8 cellular contexts compared by ENCODE assay signal in genomic region chr15:63832620-63833245, GRCh38. TPM values are rescaled to one million over a fixed set of nuclear protein-coding genes. Genes with fewer than 3 reads are reported as not detected.
DNase-seq lines count a peak whose midpoint lies in the region; ATAC-seq and TF ChIP-seq lines count a peak whose summit lies in the region.

No MANE protein-coding gene starts in this region.

- H3K36me3 ChIP-seq in MG63, result peaks cover 2% of the 10 kb centered on the region; the same call in 1 of the 2 replicates
- H3K36me3 ChIP-seq in mammary epithelial cell (ENCODE audit: insufficient read depth, low read length), result no peaks in the 10 kb centered on the region
- no peaks in the 10 kb centered on the region for H3K36me3 ChIP-seq in lung (ENCODE audit: control insufficient read depth in 2 of 2, insufficient read depth in 2 of 2, low read length in 2 of 2)
- no peaks in the 10 kb centered on the region for H3K36me3 ChIP-seq in uterus

- peaks cover 60% of the 10 kb centered on the region for H3K79me2 ChIP-seq in mammary epithelial cell (ENCODE audit: insufficient read depth, low read length)

- H3K9me3 ChIP-seq in MG63, result no peaks in the 10 kb centered on the region
- no peaks in the 10 kb centered on the region for H3K9me3 ChIP-seq in mammary epithelial cell (replicated peaks; ENCODE audit: insufficient read depth, low read length)
- H3K9me3 ChIP-seq in lung (ENCODE audit: control insufficient read depth in 2 of 2, insufficient read depth in 1 of 2, low read length in 1 of 2), result no peaks in the 10 kb centered on the region
- H3K9me3 ChIP-seq in uterus, result no peaks in the 10 kb centered on the region

- H3K27ac ChIP-seq in mammary epithelial cell (ENCODE audit: insufficient read depth, low read depth, low read length) (peak overlapping the region; percentile 80), lung (ENCODE audit: low read depth in 1 of 2, low read length in 1 of 2) (peak overlapping the region; percentile 93 to 95), uterus (peak overlapping the region; percentile 90 to 97)

- no peak for TF ChIP-seq POLR2A in uterus (IDR thresholded peaks at IDR 0.05)

- H4K20me1 ChIP-seq in mammary epithelial cell (ENCODE audit: insufficient read depth, low read length), result no peaks in the 10 kb centered on the region

- H3K4me3 ChIP-seq in MG63 (peak overlapping the region; percentile 88), mammary epithelial cell (replicated peaks in 1 of 3; ENCODE audit: insufficient read depth in 1 of 3, low read depth in 2 of 3, low read length in 3 of 3) (peak overlapping the region; percentile 71 to 98 (median 95)), lung (peak overlapping the region; percentile 76), uterus (peak overlapping the region; percentile 87 to 92)

- H3K4me2 ChIP-seq in mammary epithelial cell (ENCODE audit: insufficient read depth, low read depth, low read length), result peak overlapping the region; percentile 97

- peak; percentile 11 for DNase-seq in activated T-cell treated with anti-CD3 and anti-CD28 coated beads for 24 hours (ENCODE audit: low read depth)
- DNase-seq in activated T-cell treated with anti-CD3 and anti-CD28 coated beads, Interleukin-2, amount 50 U/mL, for 48 hours, result no peak
- DNase-seq in MG63, result no peak
- no peak for DNase-seq in mammary epithelial cell
- DNase-seq in lung (ENCODE audit: low spot score), result no peak
- DNase-seq in uterus, result no peak
- DNase-seq in HT-29 (ENCODE audit: low spot score), result no peak

- TF ChIP-seq CTCF in mammary epithelial cell (conservative IDR thresholded peaks at IDR 0.05 in 1 of 2, IDR thresholded peaks at IDR 0.05 in 1 of 2; ENCODE audit: extremely low read depth in 1 of 2, insufficient read depth in 1 of 2, low read depth in 1 of 2, low read length in 2 of 2), result no peak
- no peak for TF ChIP-seq CTCF in lung (IDR thresholded peaks at IDR 0.05; ENCODE audit: control extremely low read depth, extremely low read depth)
- no peak for TF ChIP-seq CTCF in uterus (IDR thresholded peaks at IDR 0.05)

- TSS peak; percentile 34 for BruUV-seq in mammary epithelial cell (replicated peaks; lab: Mats Ljungman, UMichigan)

- CTCF ChIA-PET in mammary epithelial cell (lab: Charles Lee; ENCODE audit: low non-redundant PET), result no interaction called here

- in situ Hi-C loops in mammary epithelial cell (cut with MboI; ENCODE audit: low sequenced_read_pairs in 2 of 2), result no loop called here

- intact Hi-C loops in mammary epithelial cell (cut with micrococcal nuclease) (loop anchor here (2.0 to 5.0 kb wide), 6 partner anchors 58 to 235 kb away; partner anchors contain the start of gene DAPK2), uterus (cut with DNase I; ENCODE audit: low total_unique reads) (no loop called here)

- dilution Hi-C loops in mammary epithelial cell (cut with HindIII; ENCODE audit: low sequenced_read_pairs), result no loop called here

- peaks cover 12% of the 10 kb centered on the region for H3K4me1 ChIP-seq in mammary epithelial cell (ENCODE audit: insufficient read depth, low read length)
- peaks cover 5 to 9% of the 10 kb centered on the region in 2 donors for H3K4me1 ChIP-seq in lung (ENCODE audit: control insufficient read depth in 2 of 2, insufficient read depth in 2 of 2, low read length in 2 of 2)
- peaks cover 0 to 6% of the 10 kb centered on the region in 2 donors for H3K4me1 ChIP-seq in uterus

- ATAC-seq in lung (ENCODE audit: insufficient read depth, low FRiP score) (no peak), HG02759 (IDR thresholded peaks at IDR 0.05; ENCODE audit: unreplicated experiment) (no peak)

- H3K9ac ChIP-seq in mammary epithelial cell (ENCODE audit: insufficient read depth, low read length), result peak overlapping the region; percentile 94

- 2% methylated on average over 9 of the region's 9 CpGs for WGBS in mammary epithelial cell (ENCODE audit: low coverage, missing lambda C conversion rate)
- 0% methylated on average over 9 of the region's 9 CpGs for WGBS in lung, 2 donors

- H2AFZ ChIP-seq in mammary epithelial cell (ENCODE audit: low read depth, low read length), result peak overlapping the region; percentile 100

- H3K27me3 ChIP-seq in MG63, result no peaks in the 10 kb centered on the region
- H3K27me3 ChIP-seq in mammary epithelial cell (ENCODE audit: insufficient read depth, low read length), result no peaks in the 10 kb centered on the region
- no peaks in the 10 kb centered on the region for H3K27me3 ChIP-seq in lung (ENCODE audit: control insufficient read depth, insufficient read depth)
- no peaks in the 10 kb centered on the region for H3K27me3 ChIP-seq in uterus

RNA-seq across cellular contexts. Expression of gene HERC1, which starts 1.0 kb away (rescaled TPM):
- 46.9 and 60.1 TPM in 2 replicates for total RNA-seq in MG63 (2014; rRNA removed; shearing (Covaris generic); ENCODE audit: low replicate concordance)
- total RNA-seq in mammary epithelial cell (10 to 100 TPM; 40.1 to 80.5 TPM), lung (100 to 1,000 TPM in 1 of 2 donors, 10 to 100 TPM in 1; 82.0 to 181 TPM), uterus (100 to 1,000 TPM in 3 of 4 donors, 10 to 100 TPM in 1; 27.6 to 193 (median 131) TPM)
- polyA plus RNA-seq in mammary epithelial cell (10.7 TPM), lung (10 to 100 TPM; 16.0 to 35.8 TPM)
- polyA minus RNA-seq in mammary epithelial cell, result 166 TPM
- 44.3 and 54.8 TPM in 2 replicates for total RNA-seq in HT-29 (2014; rRNA removed; shearing (Covaris generic))
